1 cellular context compared by ENCODE assay signal in genomic region chr21:37245151-37245550, GRCh38.
TF ChIP-seq lines count a peak whose summit lies in the region.

No MANE protein-coding gene starts in this region.

TF ChIP-seq in SK-N-SH treated with all-trans-retinoic acid at 6 μM for 48 hours, 23 proteins besides CTCF, POLR2A, EP300 and RAD21 (continued from another document):
- TF ChIP-seq CSRNP3 (CRISPR knock-in tag; IDR thresholded peaks at IDR 0.05) (no peak), SNAI2 (CRISPR knock-in tag; IDR thresholded peaks at IDR 0.05) (no peak)
